Comparison of ENCODE assay signal across 14 cellular contexts in genomic region chr1:12180903-12181302, GRCh38. TPM values are rescaled to one million over a fixed set of nuclear protein-coding genes. Genes with fewer than 3 reads are reported as not detected.
DNase-seq lines count a peak whose midpoint lies in the region; ATAC-seq and TF ChIP-seq lines count a peak whose summit lies in the region.
"Had no signal": no experiment of that assay in that cellular context is flagged by ENCODE, and none has a peak within 500 bp of the region (broad histone marks: within the 10 kb centered on the region; RNA-seq: fewer than 3 reads in every experiment).

No MANE protein-coding gene starts in this region.

- no peak overlapping the region for H3K4me3 ChIP-seq in transverse colon
- H3K4me3 ChIP-seq: lung had no signal

- H3K9me3 Mint-ChIP-seq in activated naive CD8-positive, alpha-beta T cell (ENCODE audit: low read depth) = no peaks in the 10 kb centered on the region
- no peaks in the 10 kb centered on the region for H3K9me3 Mint-ChIP-seq in activated naive CD8-positive, alpha-beta T cell treated with anti-CD3 and anti-CD28 coated beads for 36 hours
- no peaks in the 10 kb centered on the region for H3K9me3 Mint-ChIP-seq in central memory CD8-positive, alpha-beta T cell
- no peaks in the 10 kb centered on the region for H3K9me3 Mint-ChIP-seq in natural killer cell
- H3K9me3 Mint-ChIP-seq: type B pancreatic cell had no signal

- no peaks in the 10 kb centered on the region for H3K27me3 ChIP-seq in transverse colon

- peak overlapping the region; percentile 28 for H3K27ac Mint-ChIP-seq in activated naive CD8-positive, alpha-beta T cell
- no peak overlapping the region for H3K27ac Mint-ChIP-seq in activated naive CD8-positive, alpha-beta T cell treated with anti-CD3 and anti-CD28 coated beads for 36 hours
- peak overlapping the region; percentile 100 for H3K27ac Mint-ChIP-seq in central memory CD8-positive, alpha-beta T cell (ENCODE audit: low read depth)
- H3K27ac Mint-ChIP-seq in natural killer cell = peak overlapping the region; percentile 99
- H3K27ac Mint-ChIP-seq: type B pancreatic cell had no signal

- no peaks in the 10 kb centered on the region for H3K9me3 ChIP-seq in transverse colon

- peaks cover 5% of the 10 kb centered on the region for H3K36me3 Mint-ChIP-seq in activated naive CD8-positive, alpha-beta T cell
- H3K36me3 Mint-ChIP-seq in activated naive CD8-positive, alpha-beta T cell treated with anti-CD3 and anti-CD28 coated beads for 36 hours = peaks cover 51% of the 10 kb centered on the region
- peaks cover 43% of the 10 kb centered on the region for H3K36me3 Mint-ChIP-seq in central memory CD8-positive, alpha-beta T cell (ENCODE audit: insufficient read depth)
- no peaks in the 10 kb centered on the region for H3K36me3 Mint-ChIP-seq in natural killer cell
- H3K36me3 Mint-ChIP-seq: type B pancreatic cell had no signal

- TF ChIP-seq EP300 in transverse colon (IDR thresholded peaks at IDR 0.05; ENCODE audit: low read depth) = no peak

- WGBS in transverse colon (ENCODE audit: low coverage in 1 of 2), 2 donors = 80 to 90% methylated on average over 2 to 7 of the region's 7 CpGs

- no peak for TF ChIP-seq POLR2A in transverse colon (IDR thresholded peaks at IDR 0.05)

- TF ChIP-seq CTCF in natural killer cell (IDR thresholded peaks at IDR 0.05) = no peak
- TF ChIP-seq CTCF in transverse colon (IDR thresholded peaks at IDR 0.05) = no peak

- H3K4me1 Mint-ChIP-seq in activated naive CD8-positive, alpha-beta T cell (ENCODE audit: low read depth) = peaks cover 62% of the 10 kb centered on the region
- peaks cover 73% of the 10 kb centered on the region for H3K4me1 Mint-ChIP-seq in activated naive CD8-positive, alpha-beta T cell treated with anti-CD3 and anti-CD28 coated beads for 36 hours
- peaks cover 87% of the 10 kb centered on the region for H3K4me1 Mint-ChIP-seq in central memory CD8-positive, alpha-beta T cell
- peaks cover 76 to 98% of the 10 kb centered on the region in 2 donors for H3K4me1 Mint-ChIP-seq in natural killer cell

- no peaks in the 10 kb centered on the region for H3K36me3 ChIP-seq in transverse colon

- H3K27me3 Mint-ChIP-seq in activated naive CD8-positive, alpha-beta T cell = no peaks in the 10 kb centered on the region
- no peaks in the 10 kb centered on the region for H3K27me3 Mint-ChIP-seq in activated naive CD8-positive, alpha-beta T cell treated with anti-CD3 and anti-CD28 coated beads for 36 hours
- no peaks in the 10 kb centered on the region for H3K27me3 Mint-ChIP-seq in central memory CD8-positive, alpha-beta T cell
- H3K27me3 Mint-ChIP-seq in natural killer cell (ENCODE audit: low read depth in 2 of 2) = no peaks in the 10 kb centered on the region

- H3K27ac ChIP-seq in transverse colon = peak overlapping the region; percentile 51 to 87 (median 82)

- ATAC-seq in central memory CD8-positive, alpha-beta T cell (replicated peaks; ENCODE audit: extremely low read depth, poor library complexity, severe bottlenecking) = no peak
- ATAC-seq in natural killer cell (no peak), HG03280 (IDR thresholded peaks at IDR 0.05; ENCODE audit: unreplicated experiment) (no peak)

- H3K4me3 Mint-ChIP-seq in activated naive CD8-positive, alpha-beta T cell = no peak overlapping the region
- no peak overlapping the region for H3K4me3 Mint-ChIP-seq in activated naive CD8-positive, alpha-beta T cell treated with anti-CD3 and anti-CD28 coated beads for 36 hours
- H3K4me3 Mint-ChIP-seq in central memory CD8-positive, alpha-beta T cell = no peak overlapping the region
- H3K4me3 Mint-ChIP-seq in natural killer cell = peak overlapping the region; percentile 52
- H3K4me3 Mint-ChIP-seq: type B pancreatic cell had no signal

- no peak for DNase-seq in activated naive CD8-positive, alpha-beta T cell treated with anti-CD3 and anti-CD28 coated beads for 36 hours
- no peak for DNase-seq in central memory CD8-positive, alpha-beta T cell (ENCODE audit: low spot score in 2 of 2)
- DNase-seq in natural killer cell = no peak
- no peak for DNase-seq in transverse colon
- DNase-seq in NCI-H82 (lab: John Stamatoyannopoulos, UW) = no peak
- DNase-seq in AG20443 (ENCODE audit: low spot score) = no peak
- DNase-seq: glutamatergic neuron, NCI-H1436, NCI-H510A, RPMI8226 had no signal

- peaks cover 21 to 73% (median 45%) of the 10 kb centered on the region in 4 donors for H3K4me1 ChIP-seq in transverse colon

- intact Hi-C loops in natural killer cell (cut with micrococcal nuclease) (no loop called here), transverse colon (cut with DNase I; ENCODE audit: low total_unique reads) (no loop called here)

- in situ Hi-C loops in transverse colon (cut with MboI; ENCODE audit: low pct_ligation_motif_present in 1 of 4, low pct_unique_long_range_greater_than_20kb in 1 of 4, low sequenced_read_pairs in 3 of 4) = no loop called here

RNA-seq across cellular contexts. Expression of gene TNFRSF1B, which starts 14.1 kb away (rescaled TPM):
- 100 to 1,000 TPM; 187 to 193 TPM for total RNA-seq in activated naive CD8-positive, alpha-beta T cell treated with anti-CD3 and anti-CD28 coated beads for 36 hours
- total RNA-seq in natural killer cell (100 to 1,000 TPM; 152 to 173 (median 172) TPM), transverse colon (10 to 100 TPM; 11.1 to 17.3 (median 15.3) TPM)

RNA-seq across cellular contexts. Expression of gene VPS13D, which starts 48.9 kb away (rescaled TPM):
- 10 to 100 TPM; 27.7 to 29.1 TPM for total RNA-seq in activated naive CD8-positive, alpha-beta T cell treated with anti-CD3 and anti-CD28 coated beads for 36 hours
- total RNA-seq in natural killer cell (10 to 100 TPM; 66.3 to 94.0 (median 81.7) TPM), transverse colon (100 to 1,000 TPM; 101 to 136 (median 116) TPM)

Comparison
In these comparisons a context has a peak if more than half of its experiments do, and no peak if none do; other contexts are left out.
1. RNA of gene TNFRSF1B, which starts 14.1 kb away (total RNA-seq): 187 to 193 TPM in activated naive CD8-positive, alpha-beta T cell treated with anti-CD3 and anti-CD28 coated beads for 36 hours and 152 to 173 TPM in natural killer cell; 11.1 to 17.3 TPM in transverse colon; every median in the first group is over 4 times any median in the second.